10 cellular contexts compared by ENCODE assay signal in genomic region chr15:41893422-41894250, GRCh38. TPM values are rescaled to one million over a fixed set of nuclear protein-coding genes. Genes with fewer than 3 reads are reported as not detected.
DNase-seq lines count a peak whose midpoint lies in the region; ATAC-seq, FAIRE-seq and TF ChIP-seq lines count a peak whose summit lies in the region.
"Had no signal": no experiment of that assay in that cellular context is flagged by ENCODE, and none has a peak within 500 bp of the region (broad histone marks: within the 10 kb centered on the region; RNA-seq: fewer than 3 reads in every experiment).

Gene SPTBN5, minus strand, starts transcription at chr15:41894053. Its CDS starts 556 bp downstream, at chr15:41893497.

- in situ Hi-C loops in K562 (cut with MboI), result no loop called here

- H3K4me2 ChIP-seq in K562 (ENCODE audit: insufficient read depth, low read length), result no peak within 1 kb of the TSS; the same call in 1 of the 2 replicates

- H3K36me3 ChIP-seq in right atrium auricular region (no peaks in the 10 kb centered on the region), K562 (ENCODE audit: control insufficient read depth, insufficient read depth, low read length) (no peaks in the 10 kb centered on the region), WERI-Rb-1 (no peaks in the 10 kb centered on the region)

- H4K20me1 ChIP-seq in K562 (replicated peaks; ENCODE audit: control insufficient read depth, insufficient read depth, low read length), result peaks cover 9% of the 10 kb centered on the region; the same call in 1 of the 2 replicates

- TF ChIP-seq RAD21 in K562 (CRISPR knock-in tag; conservative IDR thresholded peaks at IDR 0.05 in 1 of 2, IDR thresholded peaks at IDR 0.05 in 1 of 2), result no peak

- CTCF ChIA-PET in K562 (lab: Yijun Ruan, JAX; ENCODE audit: low intra/inter-chr PET ratio), result no interaction called here

- no peaks in the 10 kb centered on the region for H3K27me3 ChIP-seq in right atrium auricular region
- peaks cover 10 to 41% of the 10 kb centered on the region in 2 experiments; a peak in 3 of 5 replicates for H3K27me3 ChIP-seq in K562 (ENCODE audit: control insufficient read depth in 2 of 2, insufficient read depth in 2 of 2, low read length in 2 of 2)
- H3K27me3 ChIP-seq in mononuclear cell (ENCODE audit: insufficient read depth, low read length), result no peaks in the 10 kb centered on the region
- H3K27me3 ChIP-seq in WERI-Rb-1 (ENCODE audit: insufficient read depth, low read depth, severe bottlenecking), result no peaks in the 10 kb centered on the region

- H3K4me1 ChIP-seq in right atrium auricular region (peaks cover 0 to 36% of the 10 kb centered on the region in 2 donors), K562 (replicated peaks in 1 of 2; ENCODE audit: control insufficient read depth in 2 of 2, insufficient read depth in 2 of 2, low read length in 2 of 2) (peaks cover 0 to 24% of the 10 kb centered on the region in 2 experiments; a peak in 3 of 5 replicates), mononuclear cell (ENCODE audit: insufficient read depth, low read length) (peaks cover 41% of the 10 kb centered on the region)

- ATAC-seq in Right ventricle myocardium inferior, result no peak
- ATAC-seq in K562, result no peak
- no peak for ATAC-seq in GM21423 (IDR thresholded peaks at IDR 0.05; ENCODE audit: unreplicated experiment)
- ATAC-seq in GM18498 (IDR thresholded peaks at IDR 0.05; ENCODE audit: unreplicated experiment), result no peak

- H3K4me3 ChIP-seq in right atrium auricular region (peak within 1 kb of the TSS; percentile 35 to 46), K562 (no peak within 1 kb of the TSS), mononuclear cell (ENCODE audit: low read length) (peak within 1 kb of the TSS; percentile 3), WERI-Rb-1 (ENCODE audit: low read depth, low read length) (no peak within 1 kb of the TSS)

- POLR2A ChIA-PET in K562 (lab: Yijun Ruan, JAX), result interaction anchor here (0.5 to 0.8 kb wide), 2 partner anchors 11 to 104 kb away, joined by 3 to 5 read pairs; no protein-coding TSS in a partner anchor

- intact Hi-C loops in Right ventricle myocardium inferior (cut with DNase I) (loop anchor here (2.0 kb wide), 1 partner anchor 65 kb away; the partner anchor contains the start of gene JMJD7), K562 (cut with micrococcal nuclease) (no loop called here)

- WGBS in K562 (ENCODE audit: insufficient coverage, low coverage, missing lambda C conversion rate), result 10% methylated on average over 9 of the region's 15 CpGs

- H3K9ac ChIP-seq in K562 (ENCODE audit: insufficient read depth in 1 of 2, low read depth in 2 of 2, low read length in 2 of 2), result peak within 1 kb of the TSS in 1 of 2 experiments; percentile 43; a peak in 2 of 4 replicates

- no peak for DNase-seq in right atrium auricular region (ENCODE audit: low spot score)
- DNase-seq in Right ventricle myocardium inferior (ENCODE audit: missing footprints), result no peak
- DNase-seq in K562 (ENCODE audit: extremely low read depth in 1 of 4, low spot score in 3 of 4), result peak in 2 of 4 experiments; percentile 43 to 45
- DNase-seq in Kasumi-1 (lab: John Stamatoyannopoulos, UW), result no peak
- no peak for DNase-seq in WERI-Rb-1
- DNase-seq: DMS153; stimulated activated CD4-positive, alpha-beta T cell treated with anti-CD3 and anti-CD28 coated beads, Interleukin-15, amount 100 ng/mL, for 24 hours had no signal

- no peak for TF ChIP-seq EP300 in K562 (IDR thresholded peaks at IDR 0.05; ENCODE audit: low read length)

- H3K79me2 ChIP-seq in K562 (ENCODE audit: control insufficient read depth, insufficient read depth, low read length), result no peaks in the 10 kb centered on the region

- no peak for FAIRE-seq in K562 (lab: Jason Lieb, UNC)

- H2AFZ ChIP-seq in K562 (ENCODE audit: low read depth, low read length), result peak within 1 kb of the TSS; percentile 48; the same call in 1 of the 2 replicates

- H3K27ac ChIP-seq in right atrium auricular region (peak within 1 kb of the TSS; percentile 82 to 87), K562 (ENCODE audit: extremely low read depth, low read depth, low read length) (no peak within 1 kb of the TSS), WERI-Rb-1 (no peak within 1 kb of the TSS)

- H3K9me1 ChIP-seq in K562 (ENCODE audit: control insufficient read depth, insufficient read depth, low read length), result peaks cover 3% of the 10 kb centered on the region

- no peak for TF ChIP-seq CTCF in right atrium auricular region (IDR thresholded peaks at IDR 0.05)
- TF ChIP-seq CTCF in K562 (IDR thresholded peaks at IDR 0.05 in 2 of 3, conservative IDR thresholded peaks at IDR 0.05 in 1 of 3; ENCODE audit: insufficient read depth in 2 of 3, low read depth in 1 of 3, low read length in 3 of 3), result no peak
- TF ChIP-seq CTCF in WERI-Rb-1 (IDR thresholded peaks at IDR 0.05; ENCODE audit: low read depth, low read length), result no peak

- no peak for TF ChIP-seq POLR2A in K562 (conservative IDR thresholded peaks at IDR 0.05)

- no peaks in the 10 kb centered on the region for H3K9me3 ChIP-seq in right atrium auricular region
- no peaks in the 10 kb centered on the region for H3K9me3 ChIP-seq in K562 (replicated peaks; ENCODE audit: control insufficient read depth, insufficient read depth, low read depth, low read length)
- H3K9me3 ChIP-seq in mononuclear cell (ENCODE audit: low read depth, low read length), result no peaks in the 10 kb centered on the region
- H3K9me3 ChIP-seq in WERI-Rb-1 (ENCODE audit: severe bottlenecking), result no peaks in the 10 kb centered on the region

- no TSS peak for BruUV-seq in K562 (replicated peaks; lab: Mats Ljungman, UMichigan)

TF ChIP-seq in K562, 482 proteins besides CTCF, POLR2A, EP300 and RAD21:
- TF ChIP-seq CTBP1 (IDR thresholded peaks at IDR 0.05; ENCODE audit: borderline replicate concordance), result peak; percentile 73; the same call in 1 of the 2 replicates
- no peak for TF ChIP-seq ZNF316 (IDR thresholded peaks at IDR 0.05)
- peak in 1 of 2 experiments; percentile 42; a peak in 1 of 4 replicates for TF ChIP-seq KDM1A (IDR thresholded peaks at IDR 0.05)
- TF ChIP-seq SMC3 (conservative IDR thresholded peaks at IDR 0.05; ENCODE audit: insufficient read depth, low read depth, low read length), result no peak

RNA-seq across cellular contexts. Expression of gene SPTBN5, which starts in this region (rescaled TPM):
- total RNA-seq in right atrium auricular region (1 to 10 TPM in 1 of 2 donors, under 1 TPM in 1; 0.63 to 1.3 TPM), Right ventricle myocardium inferior (3.5 TPM), K562 (2014; rRNA removed) (not detected in 2 replicates), K562 (2014; rRNA removed; fragmentation: Illumina TruSeq; extraction: Trizol) (not detected in 2 replicates), K562 (2015; rRNA removed; fragmentation: Illumina TruSeq; extraction: Trizol) (not detected in 2 replicates), K562 (2021) (0.02 TPM in 1 of 2 replicates, not detected in the other), mononuclear cell (0.31 TPM)
- total RNA-seq in K562 (2011; cell fraction: chromatin; rRNA removed; ENCODE audit: low replicate concordance), result 0.30 TPM in 1 of 2 replicates, not detected in the other
- total RNA-seq in K562 (2011; cell fraction: nucleolus; rRNA removed), result under 0.01 TPM in 2 replicates
- 0.08 TPM in 1 of 2 replicates, not detected in the other for total RNA-seq in K562 (2011; cell fraction: nucleoplasm; rRNA removed)
- polyA plus RNA-seq in K562 (2011; rRNA removed) (0.01 TPM in 1 of 2 replicates, not detected in the other), K562 (2014; fragmentation: Illumina TruSeq; extraction: Trizol) (not detected in 2 replicates), K562 (2014; fragmentation: Nextera tagmentation; extraction: Ambion mirVana) (not detected), K562 (2014; rRNA removed) (not detected in 2 replicates)
- 0.01 and 0.03 TPM in 2 replicates for polyA plus RNA-seq in K562 (2011; cell fraction: cytosol; rRNA removed)
- 0.15 and 0.20 TPM in 2 replicates for polyA plus RNA-seq in K562 (2011; cell fraction: nucleus; rRNA removed)
- under 0.01 and 0.03 TPM in 2 replicates for polyA plus RNA-seq in K562 (2012)
- not detected in 2 replicates for polyA minus RNA-seq in K562 (2011; rRNA and poly(A)+ RNA removed)
- polyA minus RNA-seq in K562 (2011; cell fraction: cytosol; rRNA and poly(A)+ RNA removed), result not detected in 2 replicates
- polyA minus RNA-seq in K562 (2011; cell fraction: nucleus; rRNA and poly(A)+ RNA removed), result under 0.01 TPM in 1 of 2 replicates, not detected in the other

Comparison
In these comparisons a context has a peak if more than half of its experiments do, and no peak if none do; other contexts are left out.
1. H3K27ac ChIP-seq: peak in right atrium auricular region (2 of 2); none in K562 (single experiment) and WERI-Rb-1 (single experiment).
2. H3K4me3 ChIP-seq: peak in right atrium auricular region (2 of 2) and mononuclear cell (single experiment); none in K562 (single experiment) and WERI-Rb-1 (single experiment).